Comparison of ENCODE assay signal across 11 cellular contexts in the genomic region with DNA sequence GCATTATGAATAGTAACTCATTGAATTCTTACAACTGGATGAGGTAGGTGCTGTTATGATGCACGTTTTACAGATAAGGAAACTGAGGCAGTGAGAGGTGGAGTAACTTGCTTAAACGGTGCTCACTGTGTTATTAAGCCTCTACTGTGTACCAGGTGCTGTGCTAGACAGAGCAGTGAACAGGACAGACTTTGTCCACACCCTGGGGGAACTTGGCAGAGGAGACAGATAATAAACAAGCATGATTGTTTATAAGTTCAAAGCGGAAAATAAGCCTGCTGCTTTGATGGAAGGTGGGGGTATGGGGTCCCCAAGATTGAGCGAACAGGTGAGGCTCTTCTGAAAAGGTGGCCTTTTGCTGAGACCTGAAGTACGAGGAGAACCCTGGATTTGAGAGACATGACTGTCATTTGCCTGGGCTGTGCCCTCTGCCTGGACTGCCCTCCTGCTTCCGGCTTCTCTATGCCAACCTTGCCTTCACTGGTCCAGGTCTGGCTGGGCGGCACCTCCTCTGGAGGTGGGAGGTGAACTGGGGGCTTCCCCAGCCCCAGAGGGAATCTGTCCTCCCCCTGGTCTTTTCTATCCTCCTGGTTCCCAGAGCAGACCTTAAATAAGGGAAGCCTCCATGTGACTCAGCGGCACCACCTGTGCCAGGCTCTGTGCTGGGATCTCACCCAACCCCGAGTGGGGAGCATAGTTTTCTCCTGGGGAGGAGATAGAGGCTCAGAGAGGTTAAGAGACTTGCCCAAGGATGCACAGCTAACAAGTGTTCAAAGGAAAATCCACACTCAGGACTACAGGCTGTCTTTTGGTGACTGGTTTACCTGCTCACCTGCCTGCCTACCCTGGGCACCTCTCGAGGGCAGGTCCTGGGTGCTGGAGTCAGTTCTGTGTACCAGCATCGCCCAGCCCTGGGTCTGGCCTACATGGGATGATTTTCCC.
"Had no signal": no experiment of that assay in that cellular context is flagged by ENCODE, and none has a peak within 500 bp of the region (broad histone marks: within the 10 kb centered on the region; RNA-seq: fewer than 3 reads in every experiment).

No MANE protein-coding gene starts in this region.

- ATAC-seq: heart left ventricle; naive thymus-derived CD4-positive, alpha-beta T cell; right cardiac atrium had no signal

- H3K36me3 ChIP-seq: brain microvascular endothelial cell, heart left ventricle had no signal

- H3K27me3 ChIP-seq: brain microvascular endothelial cell, heart left ventricle, testis had no signal

- H3K4me1 ChIP-seq: heart left ventricle had no signal

- DNase-seq: activated CD4-positive, alpha-beta T cell treated with anti-CD3 and anti-CD28 coated beads, Interleukin-2, amount 10 ng/mL, durations not matched to agents 7 days and 5 days; activated CD8-positive, alpha-beta memory T cell treated with anti-CD3 and anti-CD28 coated beads for 24 hours; activated naive CD4-positive, alpha-beta T cell treated with anti-CD3 and anti-CD28 coated beads, Interleukin-2, amount 10 ng/mL, durations not matched to agents 7 days and 5 days; amniotic stem cell; brain microvascular endothelial cell; midbrain; naive thymus-derived CD4-positive, alpha-beta T cell; right cardiac atrium; stimulated activated naive CD4-positive, alpha-beta T cell treated with Interleukin-2 at 50 U/mL for 16 hours; testis had no signal

- H3K9me3 ChIP-seq: heart left ventricle, testis had no signal

- H3K27ac ChIP-seq: brain microvascular endothelial cell, heart left ventricle, testis had no signal

- H3K4me3 ChIP-seq: heart left ventricle, testis had no signal
